In genomic region chr11:123202723-123203122, GRCh38 we compare ENCODE assay signal across 22 cellular contexts. TPM values are rescaled to one million over a fixed set of nuclear protein-coding genes. Genes with fewer than 3 reads are reported as not detected.
DNase-seq lines count a peak whose midpoint lies in the region; ATAC-seq lines count a peak whose summit lies in the region.
"Had no signal": no experiment of that assay in that cellular context is flagged by ENCODE, and none has a peak within 500 bp of the region (broad histone marks: within the 10 kb centered on the region; RNA-seq: fewer than 3 reads in every experiment).

No MANE protein-coding gene starts in this region.

- H3K27me3 ChIP-seq in mesendoderm (ENCODE audit: insufficient read depth, low read length, poor library complexity): no peaks in the 10 kb centered on the region

- H3K36me3 ChIP-seq in mesendoderm (ENCODE audit: control insufficient read depth, insufficient read depth, low read length): no peaks in the 10 kb centered on the region
- H3K36me3 ChIP-seq: thoracic aorta had no signal

- ATAC-seq in Right ventricle myocardium superior (ENCODE audit: poor library complexity) (peak; percentile 52), sciatic nerve (peak; percentile 14), GM21619 (IDR thresholded peaks at IDR 0.05; ENCODE audit: unreplicated experiment) (no peak), HG02571 (IDR thresholded peaks at IDR 0.05; ENCODE audit: unreplicated experiment) (no peak)

- H3K4me1 ChIP-seq in mesendoderm (ENCODE audit: control insufficient read depth, low read depth, low read length): peaks cover 3% of the 10 kb centered on the region

- no peak overlapping the region for H2BK120ac ChIP-seq in mesendoderm (ENCODE audit: low read depth, low read length)

- H3K4me3 ChIP-seq in mesendoderm (ENCODE audit: low read length): no peak overlapping the region
- H3K4me3 ChIP-seq: dorsolateral prefrontal cortex, thoracic aorta had no signal

- H4K5ac ChIP-seq in mesendoderm (ENCODE audit: low read length): no peak overlapping the region

- H2AK5ac ChIP-seq in mesendoderm (ENCODE audit: low read length): peak overlapping the region; percentile 16

- no peak overlapping the region for H3K9ac ChIP-seq in mesendoderm (ENCODE audit: low read length)

- WGBS in mesendoderm (ENCODE audit: extremely low coverage, insufficient coverage, low lambda C conversion rate): no CpG with 5 or more reads among the region's 6 CpGs

- H3K27ac ChIP-seq in mesendoderm (ENCODE audit: low read depth, low read length): no peak overlapping the region
- H3K27ac ChIP-seq: C4-2B, thoracic aorta had no signal

- no peak overlapping the region for H3K23ac ChIP-seq in mesendoderm (ENCODE audit: low read length)

- no peak overlapping the region for H3K4me2 ChIP-seq in mesendoderm (ENCODE audit: low read length)

- DNase-seq in Right ventricle myocardium superior (no peak), cardiac septum (ENCODE audit: low spot score) (no peak), mesendoderm (no peak), sciatic nerve (ENCODE audit: low spot score) (no peak), NCI-H1694 treated with DMSO at 0.1 percent for 48 hours (lab: John Stamatoyannopoulos, UW) (no peak)
- no peak for DNase-seq in activated effector memory CD4-positive, alpha-beta T cell treated with Interleukin-2 at 50 U/mL for 16 hours
- DNase-seq: activated CD4-positive, alpha-beta T cell treated with anti-CD3 and anti-CD28 coated beads, Interleukin-2, amount 50 U/mL, for 48 hours; activated T-cell treated with anti-CD3 and anti-CD28 coated beads, Interleukin-2, amount 50 U/mL, for 24 hours; DMS153; dorsolateral prefrontal cortex; immature natural killer cell; KG1; NCI-H1092; NCI-H748 treated with DMSO at 0.1 percent for 48 hours; nucleus accumbens; stimulated activated CD4-positive, alpha-beta T cell treated with anti-CD3 and anti-CD28 coated beads, Interleukin-4, amount 100 ng/mL, for 4 hours; stimulated activated CD8-positive, alpha-beta memory T cell treated with anti-CD3 and anti-CD28 coated beads, Interleukin-4, amount 100 ng/mL, for 48 hours had no signal

- intact Hi-C loops in Right ventricle myocardium superior (cut with DNase I): no loop called here
- intact Hi-C loops in cardiac septum (cut with DNase I): no loop called here
- intact Hi-C loops in sciatic nerve (cut with DNase I): no loop called here

- no peaks in the 10 kb centered on the region for H3K79me2 ChIP-seq in mesendoderm (ENCODE audit: control insufficient read depth, insufficient read depth, low read length)

- no peak overlapping the region for H3K56ac ChIP-seq in mesendoderm (ENCODE audit: low read length)

- no peak overlapping the region for H2BK15ac ChIP-seq in mesendoderm (replicated peaks; ENCODE audit: low read depth)

- no peak overlapping the region for H4K8ac ChIP-seq in mesendoderm (ENCODE audit: low read depth, low read length)

- no peak overlapping the region for H3K4ac ChIP-seq in mesendoderm (ENCODE audit: low read depth, low read length)

- no peak overlapping the region for H3K18ac ChIP-seq in mesendoderm (ENCODE audit: low read length)

- H2BK5ac ChIP-seq in mesendoderm (ENCODE audit: low read length): no peak overlapping the region

- H3K79me1 ChIP-seq in mesendoderm (ENCODE audit: low read length): no peaks in the 10 kb centered on the region

RNA-seq across cellular contexts. Expression of gene CLMP, which starts 7.7 kb away (rescaled TPM):
- total RNA-seq in Right ventricle myocardium superior (6.0 TPM), cardiac septum (5.9 TPM), sciatic nerve (74.6 TPM)
- 35.1 TPM for polyA plus RNA-seq in mesendoderm (2013, experiment 1 of 2)
- polyA plus RNA-seq in mesendoderm (2013, experiment 2 of 2): 38.9 TPM
- total RNA-seq: lung microvascular endothelial cell had no signal

Comparison
In these comparisons a context has a peak if more than half of its experiments do, and no peak if none do; other contexts are left out.
1. ATAC-seq: peak in Right ventricle myocardium superior (single experiment) and sciatic nerve (single experiment); none in GM21619 (single experiment) and HG02571 (single experiment).
2. RNA of gene CLMP, which starts 7.7 kb away (total RNA-seq): 74.6 TPM in sciatic nerve (single experiment); 6.0 TPM in Right ventricle myocardium superior (single experiment) and 5.9 TPM in cardiac septum (single experiment); every median in the first group is over 10 times any median in the second.